In the genomic region with DNA sequence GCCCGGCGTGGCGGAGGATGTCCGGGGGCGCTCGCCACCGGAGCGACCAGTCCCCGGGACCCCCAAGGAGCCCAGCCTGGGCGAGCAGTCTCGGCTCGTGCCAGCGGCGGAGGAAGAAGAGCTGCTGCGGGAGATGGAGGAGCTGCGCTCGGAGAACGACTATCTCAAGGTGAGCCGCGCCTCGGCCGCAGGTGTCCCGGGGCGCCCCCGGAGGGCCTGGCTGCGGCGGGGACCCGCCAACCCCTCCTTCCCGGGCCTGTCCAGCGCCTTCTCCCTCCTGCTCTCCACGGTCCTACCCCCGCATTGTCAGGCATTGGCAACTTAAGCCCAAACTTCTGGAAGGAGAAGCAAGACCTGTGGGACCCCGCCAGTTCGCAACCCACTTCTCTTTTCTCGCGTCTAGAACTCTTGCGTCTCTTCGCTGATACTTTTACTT, we compare ENCODE assay signal across 8 cellular contexts.
DNase-seq lines count a peak whose midpoint lies in the region; ATAC-seq and TF ChIP-seq lines count a peak whose summit lies in the region.

No MANE protein-coding gene starts in this region.

- peak overlapping the region; percentile 68 for H3K27ac Mint-ChIP-seq in stimulated activated naive B cell treated with anti-CD40 and anti-IgM and Interleukin-4, amounts not matched to agents 10 μg/mL and 1 μg/mL and 100 μg/mL, for 72 hours

- no peak for ATAC-seq in stimulated activated naive B cell treated with anti-CD40 and anti-IgM and Interleukin-4, amounts not matched to agents 10 μg/mL and 1 μg/mL and 100 μg/mL, for 72 hours (replicated peaks)

- WGBS in iPS DF 6.9 (ENCODE audit: insufficient coverage, insufficient read length), result no CpG with 5 or more reads among the region's 38 CpGs

- H3K9me3 Mint-ChIP-seq in stimulated activated naive B cell treated with anti-CD40 and anti-IgM and Interleukin-4, amounts not matched to agents 10 μg/mL and 1 μg/mL and 100 μg/mL, for 72 hours, result peaks cover 0 to 1% of the 10 kb centered on the region in 2 donors

- peaks cover 2 to 3% of the 10 kb centered on the region in 2 donors for H3K36me3 Mint-ChIP-seq in stimulated activated naive B cell treated with anti-CD40 and anti-IgM and Interleukin-4, amounts not matched to agents 10 μg/mL and 1 μg/mL and 100 μg/mL, for 72 hours

- no peaks in the 10 kb centered on the region for H3K9me3 ChIP-seq in iPS DF 6.9 (ENCODE audit: control insufficient read depth, insufficient read depth, low read length)

- H3K27ac ChIP-seq in iPS DF 6.9 (ENCODE audit: low read length), result no peak overlapping the region

- H3K4me3 Mint-ChIP-seq in stimulated activated naive B cell treated with anti-CD40 and anti-IgM and Interleukin-4, amounts not matched to agents 10 μg/mL and 1 μg/mL and 100 μg/mL, for 72 hours, result peak overlapping the region; percentile 92 to 95

- H3K27me3 ChIP-seq in iPS DF 6.9 (ENCODE audit: control insufficient read depth, insufficient read depth, low read length), result no peaks in the 10 kb centered on the region

- H3K4me1 Mint-ChIP-seq in stimulated activated naive B cell treated with anti-CD40 and anti-IgM and Interleukin-4, amounts not matched to agents 10 μg/mL and 1 μg/mL and 100 μg/mL, for 72 hours, result peaks cover 22 to 37% of the 10 kb centered on the region in 2 donors

- H3K4me1 ChIP-seq in iPS DF 6.9 (ENCODE audit: control insufficient read depth, insufficient read depth, low read length), result peaks cover 7% of the 10 kb centered on the region

- no peak for TF ChIP-seq CTCF in GM13977 (IDR thresholded peaks at IDR 0.05; ENCODE audit: extremely low read depth, insufficient read depth, missing control alignments)

- in situ Hi-C loops in GM13977 (cut with MboI; ENCODE audit: low pct_unique_long_range_greater_than_20kb, low sequenced_read_pairs, unreplicated experiment), result no loop called here

- peaks cover 20 to 62% of the 10 kb centered on the region in 2 donors for H3K27me3 Mint-ChIP-seq in stimulated activated naive B cell treated with anti-CD40 and anti-IgM and Interleukin-4, amounts not matched to agents 10 μg/mL and 1 μg/mL and 100 μg/mL, for 72 hours

- H3K4me3 ChIP-seq in iPS DF 6.9 (ENCODE audit: low read length), result peak overlapping the region; percentile 81

- DNase-seq in 8988T (peak; percentile 41), GM13977 (ENCODE audit: low spot score) (peak; percentile 55), iPS DF 6.9 (ENCODE audit: low read depth, low spot score) (no peak), GM19238 (ENCODE audit: insufficient read length, low spot score) (no peak), cortex of kidney (lab: John Stamatoyannopoulos, UW) (no peak), NCI-H187 treated with DMSO at 0.1 percent for 48 hours (lab: John Stamatoyannopoulos, UW) (no peak)
- peak; percentile 28 to 34 for DNase-seq in activated T-cell treated with anti-CD3 and anti-CD28 coated beads, Interleukin-2, amount 50 U/mL, for 48 hours
- no peak for DNase-seq in stimulated activated naive B cell treated with anti-CD40 and anti-IgM and Interleukin-4, amounts not matched to agents 10 μg/mL and 1 μg/mL and 100 μg/mL, for 72 hours

- no peaks in the 10 kb centered on the region for H3K36me3 ChIP-seq in iPS DF 6.9 (ENCODE audit: control insufficient read depth, insufficient read depth, low read length)

Comparison
In these comparisons a context has a peak if more than half of its experiments do, and no peak if none do; other contexts are left out.
1. DNase-seq: peak in 8988T (single experiment), GM13977 (single experiment) and activated T-cell treated with anti-CD3 and anti-CD28 coated beads, Interleukin-2, amount 50 U/mL, for 48 hours (2 of 2); none in iPS DF 6.9 (single experiment), stimulated activated naive B cell treated with anti-CD40 and anti-IgM and Interleukin-4, amounts not matched to agents 10 μg/mL and 1 μg/mL and 100 μg/mL, for 72 hours (single experiment), GM19238 (single experiment), cortex of kidney (single experiment) and NCI-H187 treated with DMSO at 0.1 percent for 48 hours (single experiment).